In genomic region chr6:14695579-14695978, GRCh38 we compare ENCODE assay signal across 1 cellular context.
TF ChIP-seq lines count a peak whose summit lies in the region.

No MANE protein-coding gene starts in this region.

TF ChIP-seq in IMR-90, 13 proteins besides CTCF, POLR2A, EP300 and RAD21 (continued from another document):
- no peak for TF ChIP-seq BHLHE40 (IDR thresholded peaks at IDR 0.05; ENCODE audit: low read depth, low read length)
